ENCODE assay signal across 24 cellular contexts in the genomic region with DNA sequence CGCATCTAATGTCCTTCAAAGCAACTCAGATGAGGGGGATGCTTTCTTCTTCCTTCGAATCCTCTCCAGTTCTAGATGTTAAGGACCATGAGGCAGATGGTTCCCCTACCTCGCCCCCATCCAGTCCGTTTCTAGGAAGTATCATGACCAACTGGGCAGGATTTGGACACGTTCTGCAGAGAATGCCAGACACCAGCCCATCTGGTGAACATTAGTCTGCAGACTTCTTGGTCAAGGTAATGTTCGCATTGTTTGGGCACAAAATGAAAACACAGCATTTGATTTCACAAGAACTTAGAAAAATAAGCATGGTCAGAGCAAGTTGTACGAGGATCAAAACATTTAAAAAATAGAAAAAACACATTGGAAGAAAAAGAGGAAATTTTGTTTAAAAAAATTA. TPM values are rescaled to one million over a fixed set of nuclear protein-coding genes. Genes with fewer than 3 reads are reported as not detected.
DNase-seq lines count a peak whose midpoint lies in the region; ATAC-seq and TF ChIP-seq lines count a peak whose summit lies in the region.
"Had no signal": no experiment of that assay in that cellular context is flagged by ENCODE, and none has a peak within 500 bp of the region (broad histone marks: within the 10 kb centered on the region; RNA-seq: fewer than 3 reads in every experiment).

No MANE protein-coding gene starts in this region.

- peak; percentile 52 for DNase-seq in DMS 273 (lab: John Stamatoyannopoulos, UW; ENCODE audit: unreplicated experiment)
- no peak for DNase-seq in DMS 273 treated with DMSO at 0.1 percent for 48 hours (lab: John Stamatoyannopoulos, UW)
- peak; percentile 36 for DNase-seq in fibroblast of villous mesenchyme (ENCODE audit: low read depth)
- peak; percentile 14 for DNase-seq in sciatic nerve (ENCODE audit: low spot score)
- DNase-seq in NCI-H1436 (lab: John Stamatoyannopoulos, UW): no peak
- no peak for DNase-seq in SHP77 treated with DMSO at 0.1 percent for 48 hours (lab: John Stamatoyannopoulos, UW)
- no peak for DNase-seq in NCI-H187 (lab: John Stamatoyannopoulos, UW)
- DNase-seq: activated CD4-positive, alpha-beta T cell treated with anti-CD3 and anti-CD28 coated beads, Interleukin-2, amount 10 ng/mL, durations not matched to agents 24 days and 14 days; activated CD8-positive, alpha-beta memory T cell treated with anti-CD3 and anti-CD28 coated beads for 24 hours; activated gamma-delta T cell; activated naive CD8-positive, alpha-beta T cell treated with anti-CD3 and anti-CD28 coated beads for 36 hours; head of caudate nucleus; left ventricle myocardium inferior; NCI-H1694; NCI-H446 treated with DMSO at 0.1 percent for 48 hours; NCI-H82; right cardiac atrium; SIG-M5; stimulated activated CD4-positive, alpha-beta T cell treated with anti-CD3 and anti-CD28 coated beads, Interleukin-12 subunit alpha, Interleukin-12 subunit beta, amount 100 ng/mL, for 4 hours; stimulated activated CD4-positive, alpha-beta T cell treated with anti-CD3 and anti-CD28 coated beads, Interleukin-2, amount 100 ng/mL, for 48 hours; T-helper 9 cell; trophoblast cell had no signal

- ATAC-seq in sciatic nerve (peak; percentile 47), HG03039 (IDR thresholded peaks at IDR 0.05; ENCODE audit: unreplicated experiment) (no peak)
- ATAC-seq: right cardiac atrium had no signal

- no peak overlapping the region for H3K4me3 ChIP-seq in fibroblast of villous mesenchyme (ENCODE audit: low read depth, low read length)
- H3K4me3 ChIP-seq: dorsolateral prefrontal cortex, left ventricle myocardium inferior had no signal

- intact Hi-C loops in sciatic nerve (cut with DNase I): no loop called here

- no peak for TF ChIP-seq CTCF in fibroblast of villous mesenchyme (IDR thresholded peaks at IDR 0.05; ENCODE audit: insufficient read depth, low read depth, low read length)

RNA-seq across cellular contexts. Expression of a gene that starts 25.4 kb away (rescaled TPM):
- 14.5 and 16.4 TPM in 2 replicates for total RNA-seq in fibroblast of villous mesenchyme
- total RNA-seq in sciatic nerve: 35.0 TPM

Comparison
In these comparisons a context has a peak if more than half of its experiments do, and no peak if none do; other contexts are left out.
1. DNase-seq: peak in DMS 273 (single experiment), fibroblast of villous mesenchyme (single experiment) and sciatic nerve (single experiment); none in DMS 273 treated with DMSO at 0.1 percent for 48 hours (single experiment), NCI-H1436 (single experiment), SHP77 treated with DMSO at 0.1 percent for 48 hours (single experiment) and NCI-H187 (0 of 2).